Comparison of ENCODE assay signal across 22 cellular contexts in genomic region chr11:83280256-83280655, GRCh38. TPM values are rescaled to one million over a fixed set of nuclear protein-coding genes. Genes with fewer than 3 reads are reported as not detected.
DNase-seq lines count a peak whose midpoint lies in the region; ATAC-seq, FAIRE-seq and TF ChIP-seq lines count a peak whose summit lies in the region.
"Had no signal": no experiment of that assay in that cellular context is flagged by ENCODE, and none has a peak within 500 bp of the region (broad histone marks: within the 10 kb centered on the region; RNA-seq: fewer than 3 reads in every experiment).

No MANE protein-coding gene starts in this region.

- DNase-seq in H54 (ENCODE audit: insufficient read length, low spot score), result no peak
- DNase-seq in amniotic epithelial cell (ENCODE audit: low read depth), result peak; percentile 18
- DNase-seq in iris pigment epithelial cell (ENCODE audit: low read depth), result peak; percentile 67
- no peak for DNase-seq in MV-4-11 (lab: John Stamatoyannopoulos, UW)
- DNase-seq in SIG-M5 (lab: John Stamatoyannopoulos, UW), result no peak
- no peak for DNase-seq in esophagus muscularis mucosa (ENCODE audit: extremely low spot score)
- no peak for DNase-seq in kidney tubule cell (ENCODE audit: low spot score)
- DNase-seq: ACHN; Caco-2; CD4-positive, alpha-beta memory T cell; DND-41; GDM1; KG1; NCI-H1105; NCI-H2029 treated with DMSO at 0.1 percent for 48 hours; NCI-H226; NCI-H510A treated with DMSO at 0.1 percent for 48 hours; NCI-H748 treated with DMSO at 0.1 percent for 48 hours had no signal

- no peak overlapping the region for H3K4me3 ChIP-seq in esophagus muscularis mucosa
- H3K4me3 ChIP-seq: BLaER1 treated with 17β-estradiol and CSF1 and Interleukin-3, amounts not matched to agents 10 nM and 100 nM had no signal

- TF ChIP-seq EP300 in esophagus muscularis mucosa (IDR thresholded peaks at IDR 0.05), result no peak

- intact Hi-C loops in esophagus muscularis mucosa (cut with DNase I), result no loop called here

- no peak overlapping the region for H3K4me3 Mint-ChIP-seq in stimulated activated memory B cell treated with anti-CD40 and anti-IgM and Interleukin-4, amounts not matched to agents 10 μg/mL and 1 μg/mL and 100 μg/mL, for 72 hours
- H3K4me3 Mint-ChIP-seq: CD4-positive, alpha-beta memory T cell had no signal

- TF ChIP-seq POLR2A in H54 (IDR thresholded peaks at IDR 0.05; ENCODE audit: low read depth, low read length), result no peak
- no peak for TF ChIP-seq POLR2A in esophagus muscularis mucosa (IDR thresholded peaks at IDR 0.05; ENCODE audit: low read depth)

- H3K27ac ChIP-seq in esophagus muscularis mucosa (replicated peaks in 1 of 4), result no peak overlapping the region
- H3K27ac ChIP-seq: BLaER1 treated with 17β-estradiol and CSF1 and Interleukin-3, amounts not matched to agents 10 nM and 100 nM had no signal

- WGBS in esophagus muscularis mucosa, result 81% methylated on average over 1 of the region's 1 CpG

- FAIRE-seq in H54 (lab: Jason Lieb, UNC), result peak; percentile 45
- FAIRE-seq: H1 had no signal

- no peaks in the 10 kb centered on the region for H3K27me3 Mint-ChIP-seq in stimulated activated memory B cell treated with anti-CD40 and anti-IgM and Interleukin-4, amounts not matched to agents 10 μg/mL and 1 μg/mL and 100 μg/mL, for 72 hours
- H3K27me3 Mint-ChIP-seq: CD4-positive, alpha-beta memory T cell had no signal

- no peak for TF ChIP-seq CTCF in esophagus muscularis mucosa (IDR thresholded peaks at IDR 0.05)

- H3K9me3 Mint-ChIP-seq in stimulated activated memory B cell treated with anti-CD40 and anti-IgM and Interleukin-4, amounts not matched to agents 10 μg/mL and 1 μg/mL and 100 μg/mL, for 72 hours, result no peaks in the 10 kb centered on the region
- H3K9me3 Mint-ChIP-seq: CD4-positive, alpha-beta memory T cell had no signal

- no peaks in the 10 kb centered on the region for H3K9me3 ChIP-seq in esophagus muscularis mucosa
- H3K9me3 ChIP-seq: BLaER1 treated with 17β-estradiol and CSF1 and Interleukin-3, amounts not matched to agents 10 nM and 100 nM; Caco-2 had no signal

- peaks cover 24% of the 10 kb centered on the region for H3K36me3 Mint-ChIP-seq in stimulated activated memory B cell treated with anti-CD40 and anti-IgM and Interleukin-4, amounts not matched to agents 10 μg/mL and 1 μg/mL and 100 μg/mL, for 72 hours

- H3K4me1 Mint-ChIP-seq in stimulated activated memory B cell treated with anti-CD40 and anti-IgM and Interleukin-4, amounts not matched to agents 10 μg/mL and 1 μg/mL and 100 μg/mL, for 72 hours, result peaks cover 32% of the 10 kb centered on the region

- peaks cover 15 to 38% (median 35%) of the 10 kb centered on the region in 4 donors for H3K4me1 ChIP-seq in esophagus muscularis mucosa

- no peaks in the 10 kb centered on the region for H3K27me3 ChIP-seq in esophagus muscularis mucosa
- H3K27me3 ChIP-seq: BLaER1 treated with 17β-estradiol and CSF1 and Interleukin-3, amounts not matched to agents 10 nM and 100 nM had no signal

- peak overlapping the region; percentile 14 for H3K27ac Mint-ChIP-seq in stimulated activated memory B cell treated with anti-CD40 and anti-IgM and Interleukin-4, amounts not matched to agents 10 μg/mL and 1 μg/mL and 100 μg/mL, for 72 hours
- H3K27ac Mint-ChIP-seq: CD4-positive, alpha-beta memory T cell had no signal

- no peak for ATAC-seq in stimulated activated memory B cell treated with anti-CD40 and anti-IgM and Interleukin-4, amounts not matched to agents 10 μg/mL and 1 μg/mL and 100 μg/mL, for 72 hours
- ATAC-seq: Panc1 had no signal

- H3K36me3 ChIP-seq in esophagus muscularis mucosa, result peaks cover 5 to 40% (median 24%) of the 10 kb centered on the region in 4 donors

RNA-seq across cellular contexts. Expression of gene CCDC90B, which starts 5.9 kb away (rescaled TPM):
- 10 to 100 TPM; 22.7 to 56.9 (median 31.7) TPM for total RNA-seq in esophagus muscularis mucosa

Comparison
In these comparisons a context has a peak if more than half of its experiments do, and no peak if none do; other contexts are left out.
1. DNase-seq: peak in amniotic epithelial cell (single experiment) and iris pigment epithelial cell (single experiment); none in H54 (single experiment), MV-4-11 (single experiment), SIG-M5 (single experiment), esophagus muscularis mucosa (single experiment) and kidney tubule cell (single experiment).